ENCODE assay signal across 11 cellular contexts in the genomic region with DNA sequence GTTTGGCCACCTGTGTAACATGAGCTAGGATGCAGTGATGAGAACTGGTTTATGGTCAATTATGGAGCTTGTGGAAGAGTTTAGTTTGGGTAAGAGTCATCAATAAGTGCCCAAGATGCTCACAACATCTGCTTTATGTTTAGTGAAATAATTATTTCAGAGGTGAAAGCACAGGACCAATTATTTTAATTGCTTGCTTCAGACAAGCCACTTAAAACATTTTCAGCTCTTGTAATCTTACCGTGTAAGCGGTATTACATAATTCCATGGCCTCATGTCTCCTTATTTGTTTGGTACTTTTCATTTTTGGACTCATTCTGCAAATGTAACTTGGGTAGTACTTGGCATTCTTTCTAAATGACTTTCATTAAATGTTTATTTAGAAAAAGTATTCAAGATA. TPM values are rescaled to one million over a fixed set of nuclear protein-coding genes. Genes with fewer than 3 reads are reported as not detected.
DNase-seq lines count a peak whose midpoint lies in the region; ATAC-seq and TF ChIP-seq lines count a peak whose summit lies in the region.
"Had no signal": no experiment of that assay in that cellular context is flagged by ENCODE, and none has a peak within 500 bp of the region (broad histone marks: within the 10 kb centered on the region; RNA-seq: fewer than 3 reads in every experiment).

No MANE protein-coding gene starts in this region.

- no peak overlapping the region for H3K4me3 ChIP-seq in neutrophil (ENCODE audit: low read depth in 1 of 2, low read length in 1 of 2)
- no peak overlapping the region for H3K4me3 ChIP-seq in suprapubic skin
- H3K4me3 ChIP-seq in A673 (ENCODE audit: low read depth, low read length, poor library complexity, severe bottlenecking): no peak overlapping the region

- H3K36me3 ChIP-seq in neutrophil (no peaks in the 10 kb centered on the region), suprapubic skin (no peaks in the 10 kb centered on the region), A673 (ENCODE audit: insufficient read depth, low read length, poor library complexity, severe bottlenecking) (no peaks in the 10 kb centered on the region)
- H3K36me3 ChIP-seq: BE2C had no signal

- H3K9me3 Mint-ChIP-seq in activated CD4-positive, alpha-beta T cell treated with anti-CD3 and anti-CD28 coated beads, Interleukin-2, amount 10 ng/mL, durations not matched to agents 7 days and 5 days: peaks cover 2% of the 10 kb centered on the region
- peaks cover 3% of the 10 kb centered on the region for H3K9me3 Mint-ChIP-seq in activated naive CD8-positive, alpha-beta T cell treated with anti-CD3 and anti-CD28 coated beads for 36 hours

- no TSS peak for BruUV-seq in A673 (replicated peaks; lab: Mats Ljungman, UMichigan)

- H3K27ac ChIP-seq in neutrophil (peak overlapping the region; percentile 73), foreskin keratinocyte (no peak overlapping the region), suprapubic skin (no peak overlapping the region), A673 (ENCODE audit: low read depth, low read length, poor library complexity, severe bottlenecking) (no peak overlapping the region)

- no peak for ATAC-seq in foreskin keratinocyte

- H3K36me3 Mint-ChIP-seq in activated CD4-positive, alpha-beta T cell treated with anti-CD3 and anti-CD28 coated beads, Interleukin-2, amount 10 ng/mL, durations not matched to agents 7 days and 5 days (ENCODE audit: low read depth): peaks cover 28% of the 10 kb centered on the region
- peaks cover 56% of the 10 kb centered on the region for H3K36me3 Mint-ChIP-seq in activated naive CD8-positive, alpha-beta T cell treated with anti-CD3 and anti-CD28 coated beads for 36 hours

- no peaks in the 10 kb centered on the region for H3K9me3 ChIP-seq in neutrophil
- H3K9me3 ChIP-seq in suprapubic skin: no peaks in the 10 kb centered on the region
- no peaks in the 10 kb centered on the region for H3K9me3 ChIP-seq in A673 (ENCODE audit: low read depth, low read length, poor library complexity, severe bottlenecking)
- H3K9me3 ChIP-seq: BE2C had no signal

- CTCF ChIA-PET in activated CD4-positive, alpha-beta T cell treated with anti-CD3 and anti-CD28 coated beads, Interleukin-2, amount 10 ng/mL, durations not matched to agents 7 days and 5 days (lab: Charles Lee): interaction anchor here (2.6 kb wide), 1 partner anchor 15 kb away, joined by 14 read pairs; no protein-coding TSS in a partner anchor
- CTCF ChIA-PET in A673 (lab: Charles Lee): no interaction called here

- DNase-seq in activated CD4-positive, alpha-beta T cell treated with anti-CD3 and anti-CD28 coated beads, Interleukin-2, amount 10 ng/mL, durations not matched to agents 7 days and 5 days: no peak
- DNase-seq in activated CD4-positive, alpha-beta T cell treated with anti-CD3 and anti-CD28 coated beads, Interleukin-2, amount 50 U/mL, for 1 hour: no peak
- DNase-seq in NCI-H1436 (lab: John Stamatoyannopoulos, UW) (peak; percentile 82), foreskin keratinocyte (no peak), suprapubic skin (ENCODE audit: low spot score in 2 of 2) (no peak), A673 (ENCODE audit: low spot score) (no peak)
- DNase-seq in activated naive CD8-positive, alpha-beta T cell treated with anti-CD3 and anti-CD28 coated beads for 36 hours: no peak
- DNase-seq: activated T-cell treated with anti-CD3 and anti-CD28 coated beads, Interleukin-2, amount 50 U/mL, for 48 hours; BE2C; effector memory CD4-positive, alpha-beta T cell had no signal

- peak overlapping the region; percentile 97 for H3K27ac Mint-ChIP-seq in activated CD4-positive, alpha-beta T cell treated with anti-CD3 and anti-CD28 coated beads, Interleukin-2, amount 10 ng/mL, durations not matched to agents 7 days and 5 days
- H3K27ac Mint-ChIP-seq in activated naive CD8-positive, alpha-beta T cell treated with anti-CD3 and anti-CD28 coated beads for 36 hours: peak overlapping the region; percentile 97

- H3K27me3 ChIP-seq in neutrophil: no peaks in the 10 kb centered on the region
- no peaks in the 10 kb centered on the region for H3K27me3 ChIP-seq in foreskin keratinocyte
- H3K27me3 ChIP-seq in suprapubic skin: no peaks in the 10 kb centered on the region
- no peaks in the 10 kb centered on the region for H3K27me3 ChIP-seq in A673 (replicated peaks; ENCODE audit: insufficient read depth, low read depth, low read length, poor library complexity)
- H3K27me3 ChIP-seq: BE2C had no signal

- peaks cover 87 to 93% of the 10 kb centered on the region in 2 experiments for H3K4me1 ChIP-seq in neutrophil (ENCODE audit: control insufficient read depth in 1 of 2, insufficient read depth in 1 of 2, low read depth in 1 of 2, low read length in 1 of 2)
- peaks cover 12% of the 10 kb centered on the region for H3K4me1 ChIP-seq in foreskin keratinocyte
- H3K4me1 ChIP-seq in suprapubic skin: peaks cover 49% of the 10 kb centered on the region
- peaks cover 9% of the 10 kb centered on the region for H3K4me1 ChIP-seq in A673 (ENCODE audit: insufficient read depth, low read length, poor library complexity, severe bottlenecking)
- H3K4me1 ChIP-seq: BE2C had no signal

- H3K4me3 Mint-ChIP-seq in activated CD4-positive, alpha-beta T cell treated with anti-CD3 and anti-CD28 coated beads, Interleukin-2, amount 10 ng/mL, durations not matched to agents 7 days and 5 days: peak overlapping the region; percentile 89
- H3K4me3 Mint-ChIP-seq in activated naive CD8-positive, alpha-beta T cell treated with anti-CD3 and anti-CD28 coated beads for 36 hours: peak overlapping the region; percentile 89

- POLR2A ChIA-PET in activated CD4-positive, alpha-beta T cell treated with anti-CD3 and anti-CD28 coated beads, Interleukin-2, amount 10 ng/mL, durations not matched to agents 7 days and 5 days (lab: Charles Lee): no interaction called here
- POLR2A ChIA-PET in A673 (lab: Charles Lee; ENCODE audit: low non-redundant PET): no interaction called here

- WGBS in suprapubic skin: 71% methylated on average over 2 of the region's 2 CpGs

- TF ChIP-seq EP300 in suprapubic skin (IDR thresholded peaks at IDR 0.05): no peak

- H3K27me3 Mint-ChIP-seq in activated CD4-positive, alpha-beta T cell treated with anti-CD3 and anti-CD28 coated beads, Interleukin-2, amount 10 ng/mL, durations not matched to agents 7 days and 5 days: no peaks in the 10 kb centered on the region
- H3K27me3 Mint-ChIP-seq in activated naive CD8-positive, alpha-beta T cell treated with anti-CD3 and anti-CD28 coated beads for 36 hours: no peaks in the 10 kb centered on the region

- TF ChIP-seq POLR2A in suprapubic skin (IDR thresholded peaks at IDR 0.05): no peak

- intact Hi-C loops in A673 (cut with micrococcal nuclease; ENCODE audit: unreplicated experiment): no loop called here

- TF ChIP-seq CTCF in neutrophil (IDR thresholded peaks at IDR 0.05) (no peak), foreskin keratinocyte (conservative IDR thresholded peaks at IDR 0.05) (no peak), suprapubic skin (IDR thresholded peaks at IDR 0.05) (no peak), A673 (conservative IDR thresholded peaks at IDR 0.05; ENCODE audit: low read depth, low read length) (no peak)

- H3K4me1 Mint-ChIP-seq in activated CD4-positive, alpha-beta T cell treated with anti-CD3 and anti-CD28 coated beads, Interleukin-2, amount 10 ng/mL, durations not matched to agents 7 days and 5 days: peaks cover 69% of the 10 kb centered on the region
- H3K4me1 Mint-ChIP-seq in activated naive CD8-positive, alpha-beta T cell treated with anti-CD3 and anti-CD28 coated beads for 36 hours: peaks cover 74% of the 10 kb centered on the region

RNA-seq across cellular contexts. Expression of gene B3GNT2, which starts 5.4 kb away (rescaled TPM):
- 10 to 100 TPM; 28.0 to 30.6 TPM for total RNA-seq in activated CD4-positive, alpha-beta T cell treated with anti-CD3 and anti-CD28 coated beads, Interleukin-2, amount 10 ng/mL, durations not matched to agents 7 days and 5 days
- 10 to 100 TPM; 67.3 to 68.7 TPM for total RNA-seq in activated naive CD8-positive, alpha-beta T cell treated with anti-CD3 and anti-CD28 coated beads for 36 hours
- 27.8 and 30.6 TPM in 2 replicates for total RNA-seq in foreskin keratinocyte
- polyA plus RNA-seq in foreskin keratinocyte: 11.2 and 12.9 TPM in 2 replicates
- 10 to 100 TPM; 16.9 to 36.9 (median 20.3) TPM for total RNA-seq in suprapubic skin
- 6.2 and 6.5 TPM in 2 replicates for total RNA-seq in A673 (2021)
